In the genomic region with DNA sequence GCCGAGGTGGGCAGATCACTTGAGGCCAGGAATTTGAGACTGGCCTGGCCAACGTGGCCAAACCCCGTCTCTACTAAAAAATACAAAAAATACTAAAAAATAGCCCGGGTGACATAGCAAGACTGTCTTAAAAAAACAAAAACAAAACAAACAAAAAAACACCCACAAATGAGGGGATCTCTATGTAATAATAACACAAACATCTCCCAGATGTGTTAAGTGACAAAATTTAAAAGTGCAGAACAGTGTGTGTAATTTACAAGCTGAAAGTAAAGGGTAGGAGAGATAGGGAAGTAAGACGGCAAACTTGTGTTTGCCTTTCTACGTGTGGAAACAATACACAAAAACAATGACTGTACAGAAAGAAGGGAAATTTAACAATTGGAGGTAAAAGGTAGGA, we compare ENCODE assay signal across 26 cellular contexts. TPM values are rescaled to one million over a fixed set of nuclear protein-coding genes. Genes with fewer than 3 reads are reported as not detected.
DNase-seq lines count a peak whose midpoint lies in the region; ATAC-seq and TF ChIP-seq lines count a peak whose summit lies in the region.
"Had no signal": no experiment of that assay in that cellular context is flagged by ENCODE, and none has a peak within 500 bp of the region (broad histone marks: within the 10 kb centered on the region; RNA-seq: fewer than 3 reads in every experiment).

No MANE protein-coding gene starts in this region.

- H3K4me2 ChIP-seq in GM23338, result no peak overlapping the region

- peaks cover 0 to 4% (median 0%) of the 10 kb centered on the region in 7 donors for H3K9me3 Mint-ChIP-seq in CD4-positive, CD25-positive, alpha-beta regulatory T cell
- H3K9me3 Mint-ChIP-seq in GM23338, result peaks cover 5% of the 10 kb centered on the region; the same call in 1 of the 3 replicates
- no peaks in the 10 kb centered on the region for H3K9me3 Mint-ChIP-seq in activated naive CD8-positive, alpha-beta T cell treated with anti-CD3 and anti-CD28 coated beads for 36 hours
- H3K9me3 Mint-ChIP-seq in naive thymus-derived CD8-positive, alpha-beta T cell, result peaks cover 0 to 6% (median 0%) of the 10 kb centered on the region in 9 donors
- no peaks in the 10 kb centered on the region for H3K9me3 Mint-ChIP-seq in HFFc6
- H3K9me3 Mint-ChIP-seq: CD4-positive, alpha-beta T cell; stimulated activated effector memory CD8-positive, alpha-beta T cell treated with anti-CD3 and anti-CD28 coated beads, Interleukin-12 subunit alpha, Interleukin-12 subunit beta, amount 100 ng/mL, for 72 hours had no signal

- no peak for ATAC-seq in CD4-positive, CD25-positive, alpha-beta regulatory T cell (ENCODE audit: low read depth in 2 of 2)
- ATAC-seq in GM23338, result no peak
- no peak for ATAC-seq in naive thymus-derived CD8-positive, alpha-beta T cell
- ATAC-seq: sciatic nerve; SK-N-SH treated with all-trans-retinoic acid at 6 μM for 48 hours; stimulated activated effector memory CD8-positive, alpha-beta T cell treated with anti-CD3 and anti-CD28 coated beads, Interleukin-12 subunit alpha, Interleukin-12 subunit beta, amount 100 ng/mL, for 72 hours had no signal

- H3K79me2 ChIP-seq in GM23338 (replicated peaks; ENCODE audit: insufficient read depth), result peaks cover 99% of the 10 kb centered on the region

- POLR2A ChIA-PET in naive thymus-derived CD8-positive, alpha-beta T cell (lab: Charles Lee), result no interaction called here

- DNase-seq in CD4-positive, CD25-positive, alpha-beta regulatory T cell, result no peak
- DNase-seq in GM23338 (ENCODE audit: low spot score) (no peak), HAP-1 (ENCODE audit: low spot score in 2 of 2) (no peak), HFFc6 (no peak), prostate gland (ENCODE audit: low spot score) (no peak)
- DNase-seq in activated naive CD8-positive, alpha-beta T cell treated with anti-CD3 and anti-CD28 coated beads for 36 hours, result no peak
- no peak for DNase-seq in naive thymus-derived CD8-positive, alpha-beta T cell
- DNase-seq: activated CD4-positive, alpha-beta T cell treated with anti-CD3 and anti-CD28 coated beads, Interleukin-2, amount 10 ng/mL, durations not matched to agents 7 days and 5 days; activated naive CD8-positive, alpha-beta T cell treated with anti-CD3 and anti-CD28 coated beads, Interleukin-2, amount 10 ng/mL, durations not matched to agents 7 days and 5 days; caudate nucleus; CD4-positive, alpha-beta T cell; dermis blood vessel endothelial cell; DMS153; esophagus squamous epithelium; foreskin melanocyte; KBM-7; mammary epithelial cell; NCI-H1417; NCI-H446; stimulated activated CD4-positive, alpha-beta T cell treated with anti-CD3 and anti-CD28 coated beads, Interleukin-4, amount 100 ng/mL, for 24 hours; substantia nigra had no signal

- peak overlapping the region in 3 of 4 donors; percentile 4 to 73 (median 6) for H3K4me3 Mint-ChIP-seq in CD4-positive, CD25-positive, alpha-beta regulatory T cell
- H3K4me3 Mint-ChIP-seq in GM23338 (no peak overlapping the region), HFFc6 (no peak overlapping the region)
- no peak overlapping the region for H3K4me3 Mint-ChIP-seq in activated naive CD8-positive, alpha-beta T cell treated with anti-CD3 and anti-CD28 coated beads for 36 hours
- H3K4me3 Mint-ChIP-seq in naive thymus-derived CD8-positive, alpha-beta T cell, result peak overlapping the region in 5 of 10 donors; percentile 4 to 40 (median 11)
- H3K4me3 Mint-ChIP-seq: activated CD4-positive, alpha-beta T cell treated with anti-CD3 and anti-CD28 coated beads, Interleukin-2, amount 10 ng/mL, durations not matched to agents 7 days and 5 days; activated naive CD8-positive, alpha-beta T cell treated with anti-CD3 and anti-CD28 coated beads, Interleukin-2, amount 10 ng/mL, durations not matched to agents 7 days and 5 days; activated T-helper 1 cell treated with anti-CD3 and anti-CD28 coated beads, Interleukin-12 subunit alpha, Interleukin-12 subunit beta, Interleukin-2, Interleukin-4 antibody, amounts not matched to agents 30 ng/mL and 10 ng/mL and 1 ng/mL, durations not matched to agents 14 hours and 24 hours and 36 hours; CD4-positive, alpha-beta T cell; stimulated activated effector memory CD8-positive, alpha-beta T cell treated with anti-CD3 and anti-CD28 coated beads, Interleukin-12 subunit alpha, Interleukin-12 subunit beta, amount 100 ng/mL, for 72 hours; T-helper 2 cell treated with Interferon-gamma antibody and Interleukin-4, amounts not matched to agents 5 μg/mL and 100 μg/mL, for 36 hours had no signal

- H3K36me3 ChIP-seq in CD4-positive, CD25-positive, alpha-beta regulatory T cell (ENCODE audit: control insufficient read depth, insufficient read depth, low read length), result peaks cover 3% of the 10 kb centered on the region
- H3K36me3 ChIP-seq in GM23338 (ENCODE audit: insufficient read depth) (no peaks in the 10 kb centered on the region), HAP-1 (replicated peaks) (no peaks in the 10 kb centered on the region), prostate gland (no peaks in the 10 kb centered on the region)
- H3K36me3 ChIP-seq: esophagus squamous epithelium had no signal

- in situ Hi-C loops in HAP-1 (cut with MboI; ENCODE audit: low sequenced_read_pairs), result no loop called here

- H3K4me1 ChIP-seq in CD4-positive, CD25-positive, alpha-beta regulatory T cell (ENCODE audit: control insufficient read depth, insufficient read depth, low read length, poor library complexity, severe bottlenecking), result peaks cover 60% of the 10 kb centered on the region
- H3K4me1 ChIP-seq in GM23338 (ENCODE audit: insufficient read depth) (peaks cover 26% of the 10 kb centered on the region), HAP-1 (peaks cover 14% of the 10 kb centered on the region), prostate gland (replicated peaks) (no peaks in the 10 kb centered on the region)

- no peak overlapping the region for H2AFZ ChIP-seq in GM23338

- H3K9me3 ChIP-seq in CD4-positive, CD25-positive, alpha-beta regulatory T cell (ENCODE audit: control insufficient read depth in 2 of 2, low read length in 2 of 2), result no peaks in the 10 kb centered on the region
- H3K9me3 ChIP-seq in HAP-1, result no peaks in the 10 kb centered on the region
- no peaks in the 10 kb centered on the region for H3K9me3 ChIP-seq in prostate gland
- H3K9me3 ChIP-seq: esophagus squamous epithelium had no signal

- H3K4me1 Mint-ChIP-seq in CD4-positive, CD25-positive, alpha-beta regulatory T cell, result peaks cover 33 to 84% (median 61%) of the 10 kb centered on the region in 4 donors
- H3K4me1 Mint-ChIP-seq in GM23338 (peaks cover 35% of the 10 kb centered on the region), HFFc6 (ENCODE audit: low read depth) (peaks cover 23% of the 10 kb centered on the region)
- H3K4me1 Mint-ChIP-seq in activated naive CD8-positive, alpha-beta T cell treated with anti-CD3 and anti-CD28 coated beads for 36 hours, result peaks cover 44% of the 10 kb centered on the region
- peaks cover 21 to 84% (median 70%) of the 10 kb centered on the region in 4 donors for H3K4me1 Mint-ChIP-seq in naive thymus-derived CD8-positive, alpha-beta T cell

- TF ChIP-seq CTCF in GM23338 (conservative IDR thresholded peaks at IDR 0.05; ENCODE audit: low read depth in 2 of 2) (no peak), HFFc6 (IDR thresholded peaks at IDR 0.05) (no peak), prostate gland (IDR thresholded peaks at IDR 0.05) (no peak)

- intact Hi-C loops in prostate gland (cut with DNase I), result no loop called here

- no peaks in the 10 kb centered on the region for H3F3A ChIP-seq in GM23338 (replicated peaks; ENCODE audit: low read depth)

- H3K27me3 Mint-ChIP-seq in CD4-positive, CD25-positive, alpha-beta regulatory T cell, result no peaks in the 10 kb centered on the region
- peaks cover 4% of the 10 kb centered on the region for H3K27me3 Mint-ChIP-seq in GM23338 (ENCODE audit: insufficient read depth, low read depth, poor library complexity)
- H3K27me3 Mint-ChIP-seq in activated naive CD8-positive, alpha-beta T cell treated with anti-CD3 and anti-CD28 coated beads for 36 hours, result no peaks in the 10 kb centered on the region
- no peaks in the 10 kb centered on the region for H3K27me3 Mint-ChIP-seq in naive thymus-derived CD8-positive, alpha-beta T cell
- H3K27me3 Mint-ChIP-seq in HFFc6 (ENCODE audit: insufficient read depth), result no peaks in the 10 kb centered on the region; the same call in 1 of the 2 replicates
- H3K27me3 Mint-ChIP-seq: activated CD4-positive, alpha-beta T cell treated with anti-CD3 and anti-CD28 coated beads, Interleukin-2, amount 10 ng/mL, durations not matched to agents 7 days and 5 days; activated naive CD8-positive, alpha-beta T cell treated with anti-CD3 and anti-CD28 coated beads, Interleukin-2, amount 10 ng/mL, durations not matched to agents 7 days and 5 days; CD4-positive, alpha-beta T cell had no signal

- H3K36me3 Mint-ChIP-seq in CD4-positive, CD25-positive, alpha-beta regulatory T cell, result peaks cover 6% of the 10 kb centered on the region
- peaks cover 7% of the 10 kb centered on the region; the same call in 2 of the 3 replicates for H3K36me3 Mint-ChIP-seq in GM23338 (ENCODE audit: low read depth)
- peaks cover 15% of the 10 kb centered on the region for H3K36me3 Mint-ChIP-seq in activated naive CD8-positive, alpha-beta T cell treated with anti-CD3 and anti-CD28 coated beads for 36 hours
- peaks cover 0 to 9% (median 0%) of the 10 kb centered on the region in 3 donors for H3K36me3 Mint-ChIP-seq in naive thymus-derived CD8-positive, alpha-beta T cell
- H3K36me3 Mint-ChIP-seq in HFFc6 (ENCODE audit: low read depth), result no peaks in the 10 kb centered on the region

- H3K9me2 ChIP-seq in GM23338 (ENCODE audit: insufficient read depth), result no peaks in the 10 kb centered on the region

- 56% methylated on average over 6 of the region's 6 CpGs for WGBS in prostate gland

- H3K4me3 ChIP-seq in CD4-positive, CD25-positive, alpha-beta regulatory T cell (ENCODE audit: low read depth, low read length), result no peak overlapping the region
- H3K4me3 ChIP-seq in GM23338 (no peak overlapping the region), HAP-1 (no peak overlapping the region), prostate gland (no peak overlapping the region)
- H3K4me3 ChIP-seq: esophagus squamous epithelium had no signal

- H3K27me3 ChIP-seq in CD4-positive, CD25-positive, alpha-beta regulatory T cell (ENCODE audit: control insufficient read depth, insufficient read depth, low read length), result no peaks in the 10 kb centered on the region
- H3K27me3 ChIP-seq in GM23338 (ENCODE audit: insufficient read depth) (no peaks in the 10 kb centered on the region), HAP-1 (ENCODE audit: low read depth) (no peaks in the 10 kb centered on the region), prostate gland (replicated peaks; ENCODE audit: insufficient read depth) (no peaks in the 10 kb centered on the region)
- H3K27me3 ChIP-seq: esophagus squamous epithelium had no signal

- peaks cover 63% of the 10 kb centered on the region for H4K20me1 ChIP-seq in GM23338 (replicated peaks; ENCODE audit: insufficient read depth)

- peak overlapping the region in 1 of 3 donors; percentile 29 for H3K27ac Mint-ChIP-seq in CD4-positive, CD25-positive, alpha-beta regulatory T cell
- H3K27ac Mint-ChIP-seq in GM23338 (no peak overlapping the region; the same call in 1 of the 2 replicates), HFFc6 (no peak overlapping the region)
- peak overlapping the region; percentile 21 for H3K27ac Mint-ChIP-seq in activated naive CD8-positive, alpha-beta T cell treated with anti-CD3 and anti-CD28 coated beads for 36 hours
- peak overlapping the region in 7 of 10 donors; percentile 0 to 51 (median 18) for H3K27ac Mint-ChIP-seq in naive thymus-derived CD8-positive, alpha-beta T cell
- H3K27ac Mint-ChIP-seq: activated CD4-positive, alpha-beta T cell treated with anti-CD3 and anti-CD28 coated beads, Interleukin-2, amount 10 ng/mL, durations not matched to agents 7 days and 5 days; activated naive CD8-positive, alpha-beta T cell treated with anti-CD3 and anti-CD28 coated beads, Interleukin-2, amount 10 ng/mL, durations not matched to agents 7 days and 5 days; activated T-helper 1 cell treated with anti-CD3 and anti-CD28 coated beads, Interleukin-12 subunit alpha, Interleukin-12 subunit beta, Interleukin-2, Interleukin-4 antibody, amounts not matched to agents 30 ng/mL and 10 ng/mL and 1 ng/mL, durations not matched to agents 14 hours and 24 hours and 36 hours; CD4-positive, alpha-beta T cell; stimulated activated effector memory CD8-positive, alpha-beta T cell treated with anti-CD3 and anti-CD28 coated beads, Interleukin-12 subunit alpha, Interleukin-12 subunit beta, amount 100 ng/mL, for 72 hours; T-helper 2 cell treated with Interferon-gamma antibody and Interleukin-4, amounts not matched to agents 5 μg/mL and 100 μg/mL, for 36 hours had no signal

- TF ChIP-seq POLR2A in prostate gland (IDR thresholded peaks at IDR 0.05), result no peak

- no peak overlapping the region for H3K27ac ChIP-seq in CD4-positive, CD25-positive, alpha-beta regulatory T cell (ENCODE audit: insufficient read depth, low read length, poor library complexity, severe bottlenecking)
- H3K27ac ChIP-seq in GM23338 (ENCODE audit: low read depth) (0 out of 2 replicates have a peak overlapping the region, but pooled peaks have one; percentile 15), prostate gland (no peak overlapping the region)
- H3K27ac ChIP-seq: esophagus squamous epithelium had no signal

RNA-seq across cellular contexts. Expression of a gene that starts 36.4 kb away (rescaled TPM):
- 192 TPM for total RNA-seq in CD4-positive, CD25-positive, alpha-beta regulatory T cell
- polyA plus RNA-seq in CD4-positive, CD25-positive, alpha-beta regulatory T cell, result 10 to 100 TPM; 52.6 to 63.4 (median 56.1) TPM
- total RNA-seq in GM23338 (2014; rRNA removed; shearing (Covaris generic)), result 25.1 and 26.2 TPM in 2 replicates
- polyA plus RNA-seq in GM23338 (2016; fragmentation: Nextera tagmentation; extraction: Ambion mirVana), result 45.0 and 59.8 TPM in 2 replicates
- 10 to 100 TPM; 30.1 to 30.6 TPM for total RNA-seq in activated naive CD8-positive, alpha-beta T cell treated with anti-CD3 and anti-CD28 coated beads for 36 hours
- 100 to 1,000 TPM in 1 of 2 experiments, 10 to 100 TPM in 1; 92.2 to 105 TPM for total RNA-seq in naive thymus-derived CD8-positive, alpha-beta T cell
- 10 to 100 TPM; 37.4 to 58.0 (median 52.8) TPM for polyA plus RNA-seq in naive thymus-derived CD8-positive, alpha-beta T cell
- total RNA-seq in HFFc6 (2021; fragmentation: NEBNext Ultra II Directional; extraction: Animal tissue kit (Norgen Biotek cat#: 25700)), result 10 to 100 TPM; 19.4 to 22.8 (median 20.5) TPM
- total RNA-seq in prostate gland, result 10 to 100 TPM; 28.6 to 46.4 TPM

RNA-seq across cellular contexts. Expression of a gene that starts 36.8 kb away (rescaled TPM):
- 30.8 TPM for total RNA-seq in CD4-positive, CD25-positive, alpha-beta regulatory T cell
- 10 to 100 TPM; 60.2 to 82.0 (median 78.4) TPM for polyA plus RNA-seq in CD4-positive, CD25-positive, alpha-beta regulatory T cell
- total RNA-seq in GM23338 (2014; rRNA removed; shearing (Covaris generic)), result 33.9 and 37.1 TPM in 2 replicates
- polyA plus RNA-seq in GM23338 (2016; fragmentation: Nextera tagmentation; extraction: Ambion mirVana), result 48.0 and 56.8 TPM in 2 replicates
- total RNA-seq in activated naive CD8-positive, alpha-beta T cell treated with anti-CD3 and anti-CD28 coated beads for 36 hours, result 10 to 100 TPM; 29.4 to 29.5 TPM
- 10 to 100 TPM; 55.1 to 55.3 TPM for total RNA-seq in naive thymus-derived CD8-positive, alpha-beta T cell
- 10 to 100 TPM; 43.7 to 69.4 (median 57.3) TPM for polyA plus RNA-seq in naive thymus-derived CD8-positive, alpha-beta T cell
- total RNA-seq in HFFc6 (2021; fragmentation: NEBNext Ultra II Directional; extraction: Animal tissue kit (Norgen Biotek cat#: 25700)), result 10 to 100 TPM; 24.9 to 31.0 (median 26.7) TPM
- 10 to 100 TPM; 42.1 to 42.9 TPM for total RNA-seq in prostate gland

Comparison
In these comparisons a context has a peak if more than half of its experiments do, and no peak if none do; other contexts are left out.
1. H3K27ac Mint-ChIP-seq: peak in activated naive CD8-positive, alpha-beta T cell treated with anti-CD3 and anti-CD28 coated beads for 36 hours (single experiment) and naive thymus-derived CD8-positive, alpha-beta T cell (7 of 10); none in GM23338 (single experiment) and HFFc6 (single experiment).
2. H3K4me3 Mint-ChIP-seq: peak in CD4-positive, CD25-positive, alpha-beta regulatory T cell (3 of 4); none in GM23338 (single experiment), activated naive CD8-positive, alpha-beta T cell treated with anti-CD3 and anti-CD28 coated beads for 36 hours (single experiment) and HFFc6 (single experiment).